8 cellular contexts compared by ENCODE assay signal in the genomic region with DNA sequence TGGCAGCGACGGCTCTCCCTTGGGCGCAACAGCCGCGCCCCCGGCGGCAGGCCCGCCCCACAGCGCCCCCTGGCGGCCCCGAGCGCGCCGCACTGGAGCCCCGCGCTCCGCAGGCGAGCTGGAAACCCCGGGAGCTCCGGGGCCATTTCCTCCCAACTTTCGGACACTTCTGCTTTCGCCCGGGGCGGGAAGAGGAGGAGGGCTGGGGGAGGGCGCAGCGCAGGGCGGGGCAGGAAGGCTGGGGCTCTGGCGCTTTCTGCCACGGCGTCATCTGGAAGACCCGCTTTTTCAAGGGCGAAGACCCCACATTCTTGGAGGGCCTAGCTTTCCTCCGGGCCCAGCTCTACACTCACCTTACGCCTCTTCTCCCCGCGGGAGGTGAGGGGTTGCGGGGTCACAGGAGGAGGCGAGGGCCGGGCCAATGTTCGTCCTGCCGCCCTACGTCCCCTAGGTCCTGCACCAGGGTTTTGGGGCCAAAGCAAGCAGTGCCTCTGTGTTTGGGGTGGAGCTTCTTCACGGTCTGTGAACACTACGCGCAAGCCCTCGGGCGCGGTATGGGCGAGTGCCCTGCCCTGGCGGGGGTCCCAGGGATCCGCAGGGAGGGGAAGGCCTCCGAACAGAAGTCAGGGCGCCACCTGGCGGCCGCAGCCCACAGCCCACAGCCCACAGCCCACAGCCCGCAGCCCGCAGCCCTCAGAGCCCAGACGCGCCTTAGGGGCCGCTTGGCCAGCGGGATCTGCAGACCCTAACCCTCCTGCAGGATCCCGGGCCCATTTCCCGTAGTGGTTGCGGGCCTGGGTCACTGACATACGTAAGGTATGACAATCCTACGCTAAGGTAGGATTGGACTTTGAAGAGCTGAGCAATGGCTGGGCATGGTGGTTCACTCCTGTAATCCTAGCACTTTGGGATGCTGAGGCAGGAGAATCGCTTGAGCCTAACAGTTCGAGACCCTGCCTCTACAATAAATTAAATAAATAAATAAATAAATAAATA. TPM values are rescaled to one million over a fixed set of nuclear protein-coding genes. Genes with fewer than 3 reads are reported as not detected.
A peak's percentile ranks its signal among the peaks of the same experiment; 100 is the strongest.
DNase-seq lines count a peak whose midpoint lies in the region; ATAC-seq and TF ChIP-seq lines count a peak whose summit lies in the region.

No MANE protein-coding gene starts in this region.

- WGBS in H9 (ENCODE audit: extremely low coverage, insufficient read length, low lambda C conversion rate): no CpG with 5 or more reads among the region's 68 CpGs

- TF ChIP-seq CTCF in H9 (conservative IDR thresholded peaks at IDR 0.05): peak; percentile 89
- peak; percentile 73 for TF ChIP-seq CTCF in Loucy (conservative IDR thresholded peaks at IDR 0.05; ENCODE audit: low read length)
- TF ChIP-seq CTCF in foreskin keratinocyte (conservative IDR thresholded peaks at IDR 0.05): peak; percentile 98

- peak overlapping the region; percentile 43 for H3K18ac ChIP-seq in H9 (ENCODE audit: insufficient read length, low read depth, low read length)

- H3K79me2 ChIP-seq in H9 (ENCODE audit: insufficient read depth, low read length): no peaks in the 10 kb centered on the region
- no peaks in the 10 kb centered on the region for H3K79me2 ChIP-seq in Loucy (ENCODE audit: insufficient read depth, low read length)

- no peak overlapping the region for H2BK12ac ChIP-seq in H9 (ENCODE audit: insufficient read length, low read depth, low read length)

- H3K27me3 Mint-ChIP-seq in H9 (ENCODE audit: low read depth): peaks cover 30% of the 10 kb centered on the region

- H3K27ac ChIP-seq in H9 (ENCODE audit: insufficient read length, low read depth, low read length) (no peak overlapping the region), foreskin keratinocyte (peak overlapping the region; percentile 87)

- no peaks in the 10 kb centered on the region for H3K9me3 Mint-ChIP-seq in H9

- peak overlapping the region; percentile 68 to 97 (median 94); a peak in 6 of 7 replicates for H3K27ac Mint-ChIP-seq in H9

- no peak overlapping the region for H4K5ac ChIP-seq in H9 (ENCODE audit: insufficient read length, low read depth, low read length)

- H3F3A ChIP-seq in Loucy (ENCODE audit: low read depth): no peaks in the 10 kb centered on the region

- no peak overlapping the region for H2BK120ac ChIP-seq in H9 (ENCODE audit: low read depth, low read length, poor library complexity, severe bottlenecking)

- H4K8ac ChIP-seq in H9 (replicated peaks; ENCODE audit: insufficient read length, low read depth, low read length): no peak overlapping the region

- H3K4me3 ChIP-seq in Loucy (ENCODE audit: low read length, poor library complexity, severe bottlenecking): peak overlapping the region; percentile 98
- H3K4me3 ChIP-seq in neuron (ENCODE audit: low read length): peak overlapping the region; percentile 79

- peak; percentile 90 for ATAC-seq in foreskin keratinocyte

- no peaks in the 10 kb centered on the region for H3K36me3 Mint-ChIP-seq in H9 (ENCODE audit: insufficient read depth in 1 of 3, low read depth in 3 of 3)

- H3K9ac ChIP-seq in ES-I3 (ENCODE audit: low read depth, low read length) (peak overlapping the region; percentile 95), H9 (ENCODE audit: extremely low read depth, insufficient read length, low read length) (peak overlapping the region; percentile 50), Loucy (ENCODE audit: low read depth, low read length, poor library complexity, severe bottlenecking) (peak overlapping the region; percentile 86)

- no peaks in the 10 kb centered on the region for H3K9me2 ChIP-seq in Loucy (replicated peaks; ENCODE audit: low read depth, low read length)

- peak overlapping the region; percentile 83 to 88 for H3K4me3 Mint-ChIP-seq in H9

- H3K9me3 ChIP-seq in ES-I3 (ENCODE audit: control insufficient read depth, insufficient read depth, low read length) (no peaks in the 10 kb centered on the region), H9 (ENCODE audit: control insufficient read depth, low read depth, low read length) (no peaks in the 10 kb centered on the region), Loucy (ENCODE audit: insufficient read depth, low read depth, low read length) (no peaks in the 10 kb centered on the region), neuron (ENCODE audit: low read length) (no peaks in the 10 kb centered on the region)

- H4K20me1 ChIP-seq in H9 (ENCODE audit: control insufficient read depth, insufficient read depth, insufficient read length) (no peaks in the 10 kb centered on the region), Loucy (ENCODE audit: insufficient read depth, low read length, poor library complexity, severe bottlenecking) (no peaks in the 10 kb centered on the region)

- H2AK5ac ChIP-seq in H9 (ENCODE audit: insufficient read length, low read length): no peak overlapping the region

- H3K36me3 ChIP-seq in ES-I3 (ENCODE audit: insufficient read depth, low read length) (no peaks in the 10 kb centered on the region), Loucy (ENCODE audit: insufficient read depth, low read length) (no peaks in the 10 kb centered on the region), neuron (ENCODE audit: insufficient read depth, low read length) (no peaks in the 10 kb centered on the region)

- H3K4ac ChIP-seq in H9 (ENCODE audit: low read depth, low read length): no peak overlapping the region

- peaks cover 5% of the 10 kb centered on the region for H3K23me2 ChIP-seq in H9 (ENCODE audit: insufficient read length, low read depth, low read length, poor library complexity, severe bottlenecking)

- peaks cover 6% of the 10 kb centered on the region in 2 experiments; a peak in 3 of 4 replicates for H3K4me1 Mint-ChIP-seq in H9

- H3K23ac ChIP-seq in H9 (ENCODE audit: insufficient read length, low read depth, low read length): no peak overlapping the region

- no peaks in the 10 kb centered on the region for H3K27me3 ChIP-seq in H9 (ENCODE audit: insufficient read depth, low read length)
- no peaks in the 10 kb centered on the region for H3K27me3 ChIP-seq in Loucy (ENCODE audit: insufficient read depth, low read length, poor library complexity, severe bottlenecking)
- no peaks in the 10 kb centered on the region for H3K27me3 ChIP-seq in foreskin keratinocyte
- H3K27me3 ChIP-seq in neuron (ENCODE audit: insufficient read depth, low read length): no peaks in the 10 kb centered on the region

- peak overlapping the region; percentile 71 for H3K4me2 ChIP-seq in H9 (ENCODE audit: insufficient read depth, insufficient read length, low read length)
- H3K4me2 ChIP-seq in Loucy (ENCODE audit: low read depth, low read length, poor library complexity, severe bottlenecking): peak overlapping the region; percentile 69

- H3K4me1 ChIP-seq in ES-I3 (ENCODE audit: insufficient read depth, low read length) (no peaks in the 10 kb centered on the region), H9 (ENCODE audit: insufficient read depth, low read length) (no peaks in the 10 kb centered on the region; the same call in 1 of the 2 replicates), Loucy (ENCODE audit: insufficient read depth, low read length, poor library complexity, severe bottlenecking) (peaks cover 5% of the 10 kb centered on the region), foreskin keratinocyte (peaks cover 7% of the 10 kb centered on the region), neuron (ENCODE audit: insufficient read depth, low read length) (no peaks in the 10 kb centered on the region)

- peak overlapping the region; percentile 19; the same call in 1 of the 2 replicates for H3K14ac ChIP-seq in H9 (ENCODE audit: insufficient read depth, low read length)

- no peak overlapping the region for H3K56ac ChIP-seq in H9 (ENCODE audit: insufficient read length, low read depth, low read length)

- H4K91ac ChIP-seq in H9 (ENCODE audit: insufficient read length, low read depth, low read length): no peak overlapping the region

- H2AFZ ChIP-seq in H9 (ENCODE audit: low read length) (no peak overlapping the region), Loucy (ENCODE audit: low read length) (peak overlapping the region; percentile 96), neuron (ENCODE audit: low read depth, low read length) (peak overlapping the region; percentile 94)

- no peak overlapping the region for H2BK5ac ChIP-seq in H9 (ENCODE audit: insufficient read length, low read length)

- H3K79me1 ChIP-seq in H9 (ENCODE audit: insufficient read depth, low read depth, low read length, poor library complexity, severe bottlenecking): no peaks in the 10 kb centered on the region

- H2BK20ac ChIP-seq in H9 (ENCODE audit: low read depth, low read length, poor library complexity, severe bottlenecking): no peak overlapping the region

- H3T11ph ChIP-seq in H9 (ENCODE audit: low read length): no peak overlapping the region

- no peak overlapping the region for H2BK15ac ChIP-seq in H9 (ENCODE audit: low read depth, low read length)

- DNase-seq in H9 (peak; percentile 94), SIG-M5 (lab: John Stamatoyannopoulos, UW) (peak; percentile 47), foreskin keratinocyte (peak; percentile 50 to 73), stromal cell of bone marrow (ENCODE audit: low read depth) (peak; percentile 86)
- peak; percentile 70 for DNase-seq in activated gamma-delta T cell treated with anti-CD3 and anti-CD28 coated beads, Interleukin-2, amount 50 U/mL, for 16 hours (ENCODE audit: low read depth)

RNA-seq across cellular contexts. Expression of a gene that starts 31.1 kb away (rescaled TPM):
- total RNA-seq in H9 (2021): 0.22 and 0.29 TPM in 2 replicates
- 0.42 and 0.88 TPM in 2 replicates for total RNA-seq in foreskin keratinocyte
- 0.60 and 0.78 TPM in 2 replicates for polyA plus RNA-seq in foreskin keratinocyte

RNA-seq across cellular contexts. Expression of a gene that starts 31.2 kb away (rescaled TPM):
- 0.31 and 0.55 TPM in 2 replicates for total RNA-seq in H9 (2021)
- 0.25 and 0.92 TPM in 2 replicates for total RNA-seq in foreskin keratinocyte
- polyA plus RNA-seq in foreskin keratinocyte: 0.04 and 0.12 TPM in 2 replicates
